ENCODE assay signal across 37 cellular contexts in the genomic region with DNA sequence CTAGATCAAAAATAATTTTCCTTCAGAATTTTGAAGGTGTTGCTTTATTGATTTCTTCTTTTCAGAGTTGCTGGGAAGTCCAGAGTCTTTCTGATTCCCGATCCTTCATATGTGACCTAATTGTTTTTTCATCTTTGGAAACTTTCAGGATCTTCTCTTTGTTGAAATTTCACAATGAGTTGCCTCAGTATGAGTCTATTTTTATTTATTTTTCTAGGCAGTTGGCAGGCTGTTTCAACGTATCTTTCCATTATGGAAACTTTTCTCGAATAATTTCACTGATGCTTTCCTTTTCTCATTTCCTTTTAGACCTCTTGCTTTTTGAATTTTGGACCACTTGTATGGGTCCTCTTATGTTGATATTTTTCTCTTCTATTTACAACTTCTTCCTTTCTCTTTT.
"Had no signal": no experiment of that assay in that cellular context is flagged by ENCODE, and none has a peak within 500 bp of the region (broad histone marks: within the 10 kb centered on the region; RNA-seq: fewer than 3 reads in every experiment).

No MANE protein-coding gene starts in this region.

- H3K9me3 Mint-ChIP-seq: activated CD4-positive, alpha-beta memory T cell treated with anti-CD3 and anti-CD28 coated beads for 36 hours; activated CD4-positive, alpha-beta T cell treated with anti-CD3 and anti-CD28 coated beads, Interleukin-2, amount 10 ng/mL, durations not matched to agents 24 days and 14 days; activated naive CD4-positive, alpha-beta T cell treated with anti-CD3 and anti-CD28 coated beads, Interleukin-2, amount 10 ng/mL, durations not matched to agents 7 days and 5 days; activated T-helper 1 cell treated with anti-CD3 and anti-CD28 coated beads, Interleukin-12 subunit alpha, Interleukin-12 subunit beta, Interleukin-2, Interleukin-4 antibody, amounts not matched to agents 30 ng/mL and 10 ng/mL and 1 ng/mL, durations not matched to agents 14 hours and 24 hours and 36 hours; dendritic cell treated with granulocyte-macrophage colony-stimulating factor and Interleukin-4, amounts not matched to agents 40 ng/mL and 50 ng/mL, for 4 days; stimulated activated naive CD8-positive, alpha-beta T cell treated with anti-CD3 and anti-CD28 coated beads, Interleukin-15, Interleukin-2, amounts not matched to agents 100 ng/mL and 50 ng/mL, for 24 hours had no signal

- H3K4me1 Mint-ChIP-seq: activated CD4-positive, alpha-beta T cell treated with anti-CD3 and anti-CD28 coated beads, Interleukin-2, amount 10 ng/mL, durations not matched to agents 24 days and 14 days; activated naive CD4-positive, alpha-beta T cell treated with anti-CD3 and anti-CD28 coated beads, Interleukin-2, amount 10 ng/mL, durations not matched to agents 7 days and 5 days; activated naive CD8-positive, alpha-beta T cell treated with anti-CD3 and anti-CD28 coated beads, Interleukin-2, amount 10 ng/mL, durations not matched to agents 7 days and 5 days; stimulated activated effector memory CD8-positive, alpha-beta T cell treated with anti-CD3 and anti-CD28 coated beads, Interleukin-12 subunit alpha, Interleukin-12 subunit beta, amount 100 ng/mL, for 72 hours; T-helper 17 cell had no signal

- DNase-seq: activated CD4-positive, alpha-beta memory T cell treated with anti-CD3 and anti-CD28 coated beads for 36 hours; activated CD4-positive, alpha-beta T cell treated with anti-CD3 and anti-CD28 coated beads, Interleukin-2, amount 10 ng/mL, durations not matched to agents 24 days and 14 days; activated CD8-positive, alpha-beta memory T cell treated with anti-CD3 and anti-CD28 coated beads, Interleukin-2, amount 50 U/mL, for 4 hours; activated effector memory CD4-positive, alpha-beta T cell treated with anti-CD3 and anti-CD28 coated beads, Interleukin-2, amount 50 U/mL, for 16 hours; activated naive CD4-positive, alpha-beta T cell treated with anti-CD3 and anti-CD28 coated beads, Interleukin-2, amount 10 ng/mL, durations not matched to agents 7 days and 5 days; activated naive CD8-positive, alpha-beta T cell treated with anti-CD3 and anti-CD28 coated beads, Interleukin-2, amount 10 ng/mL, durations not matched to agents 7 days and 5 days; activated T-cell treated with anti-CD3 and anti-CD28 coated beads, Interleukin-2, amount 50 U/mL, for 1 hour; amniotic stem cell; brain microvascular endothelial cell; central memory CD4-positive, alpha-beta T cell; effector CD4-positive, alpha-beta T cell; esophagus squamous epithelium; foreskin keratinocyte; heart left ventricle; kidney glomerular epithelial cell; lower lobe of right lung; mesendoderm; mucosa of descending colon; right lobe of liver; stimulated activated CD4-positive, alpha-beta T cell treated with anti-CD3 and anti-CD28 coated beads, Interleukin-12 subunit alpha, Interleukin-12 subunit beta, amount 100 ng/mL, for 4 hours; stimulated activated CD4-positive, alpha-beta T cell treated with anti-CD3 and anti-CD28 coated beads, Interleukin-4, amount 100 ng/mL, for 1 hour; T-helper 17 cell; T1000; WERI-Rb-1 had no signal

- H3K36me3 Mint-ChIP-seq: activated CD4-positive, alpha-beta memory T cell treated with anti-CD3 and anti-CD28 coated beads for 36 hours; activated naive CD4-positive, alpha-beta T cell treated with anti-CD3 and anti-CD28 coated beads, Interleukin-2, amount 10 ng/mL, durations not matched to agents 7 days and 5 days; activated naive CD8-positive, alpha-beta T cell treated with anti-CD3 and anti-CD28 coated beads, Interleukin-2, amount 10 ng/mL, durations not matched to agents 7 days and 5 days; natural killer cell treated with Interleukin-12 subunit alpha and Interleukin-12 subunit beta and Interleukin-15 and Interleukin-18, amount 100 ng/mL, for 72 hours; stimulated activated effector memory CD8-positive, alpha-beta T cell treated with anti-CD3 and anti-CD28 coated beads, Interleukin-12 subunit alpha, Interleukin-12 subunit beta, amount 100 ng/mL, for 72 hours; type B pancreatic cell had no signal

- H3K27ac ChIP-seq: brain microvascular endothelial cell, epithelial cell of prostate, esophagus squamous epithelium, foreskin keratinocyte, heart left ventricle, lower lobe of right lung, right lobe of liver, skin epidermis, thoracic aorta, vagina, WERI-Rb-1 had no signal

- FAIRE-seq: astrocyte had no signal

- H3K27me3 Mint-ChIP-seq: activated CD4-positive, alpha-beta memory T cell treated with anti-CD3 and anti-CD28 coated beads for 36 hours; activated CD4-positive, alpha-beta T cell treated with anti-CD3 and anti-CD28 coated beads, Interleukin-2, amount 10 ng/mL, durations not matched to agents 24 days and 14 days; activated naive CD4-positive, alpha-beta T cell treated with anti-CD3 and anti-CD28 coated beads, Interleukin-2, amount 10 ng/mL, durations not matched to agents 7 days and 5 days; activated naive CD8-positive, alpha-beta T cell treated with anti-CD3 and anti-CD28 coated beads, Interleukin-2, amount 10 ng/mL, durations not matched to agents 7 days and 5 days; dendritic cell treated with granulocyte-macrophage colony-stimulating factor and Interleukin-4, amounts not matched to agents 40 ng/mL and 50 ng/mL, for 4 days; natural killer cell treated with Interleukin-12 subunit alpha and Interleukin-12 subunit beta and Interleukin-15 and Interleukin-18, amount 100 ng/mL, for 72 hours; stimulated activated naive CD8-positive, alpha-beta T cell treated with anti-CD3 and anti-CD28 coated beads, Interleukin-15, Interleukin-2, amounts not matched to agents 100 ng/mL and 50 ng/mL, for 24 hours; T-helper 17 cell had no signal

- H3K27ac Mint-ChIP-seq: activated CD4-positive, alpha-beta memory T cell treated with anti-CD3 and anti-CD28 coated beads for 36 hours; activated CD4-positive, alpha-beta T cell treated with anti-CD3 and anti-CD28 coated beads, Interleukin-2, amount 10 ng/mL, durations not matched to agents 24 days and 14 days; activated naive CD4-positive, alpha-beta T cell treated with anti-CD3 and anti-CD28 coated beads, Interleukin-2, amount 10 ng/mL, durations not matched to agents 7 days and 5 days; activated naive CD8-positive, alpha-beta T cell treated with anti-CD3 and anti-CD28 coated beads, Interleukin-2, amount 10 ng/mL, durations not matched to agents 7 days and 5 days; activated T-helper 1 cell treated with anti-CD3 and anti-CD28 coated beads, Interleukin-12 subunit alpha, Interleukin-12 subunit beta, Interleukin-2, Interleukin-4 antibody, amounts not matched to agents 30 ng/mL and 10 ng/mL and 1 ng/mL, durations not matched to agents 14 hours and 24 hours and 36 hours; dendritic cell treated with granulocyte-macrophage colony-stimulating factor and Interleukin-4, amounts not matched to agents 40 ng/mL and 50 ng/mL, for 4 days; natural killer cell treated with Interleukin-12 subunit alpha and Interleukin-12 subunit beta and Interleukin-15 and Interleukin-18, amount 100 ng/mL, for 72 hours; stimulated activated effector memory CD8-positive, alpha-beta T cell treated with anti-CD3 and anti-CD28 coated beads, Interleukin-12 subunit alpha, Interleukin-12 subunit beta, amount 100 ng/mL, for 72 hours; stimulated activated naive CD8-positive, alpha-beta T cell treated with anti-CD3 and anti-CD28 coated beads, Interleukin-15, Interleukin-2, amounts not matched to agents 100 ng/mL and 50 ng/mL, for 24 hours; T-helper 17 cell; type B pancreatic cell had no signal

- H3K36me3 ChIP-seq: brain microvascular endothelial cell, esophagus squamous epithelium, heart left ventricle, lower lobe of right lung, right lobe of liver, thoracic aorta, vagina, WERI-Rb-1 had no signal

- H3K4me1 ChIP-seq: esophagus squamous epithelium, foreskin keratinocyte, heart left ventricle, lower lobe of right lung, right lobe of liver had no signal

- H3K9me3 ChIP-seq: esophagus squamous epithelium, heart left ventricle, lower lobe of right lung, mucosa of descending colon, right lobe of liver, thoracic aorta, vagina had no signal

- H3K27me3 ChIP-seq: brain microvascular endothelial cell, esophagus squamous epithelium, foreskin keratinocyte, heart left ventricle, right lobe of liver, vagina had no signal

- ATAC-seq: activated CD4-positive, CD25-positive, alpha-beta regulatory T cell treated with anti-CD3 and anti-CD28 coated beads, Interleukin-2, amount 50 U/mL, for 24 hours; foreskin keratinocyte; heart left ventricle; left lobe of liver; lower lobe of right lung; mucosa of descending colon; natural killer cell treated with Interleukin-12 subunit alpha and Interleukin-12 subunit beta and Interleukin-15 and Interleukin-18, amount 100 ng/mL, for 72 hours; right lobe of liver; stimulated activated effector memory CD8-positive, alpha-beta T cell treated with anti-CD3 and anti-CD28 coated beads, Interleukin-12 subunit alpha, Interleukin-12 subunit beta, amount 100 ng/mL, for 72 hours; T-helper 17 cell had no signal

- H3K4me3 ChIP-seq: esophagus squamous epithelium, heart left ventricle, lower lobe of right lung, mucosa of descending colon, right lobe of liver, skin epidermis, thoracic aorta, vagina had no signal

- H3K4me3 Mint-ChIP-seq: activated CD4-positive, alpha-beta memory T cell treated with anti-CD3 and anti-CD28 coated beads for 36 hours; activated CD4-positive, alpha-beta T cell treated with anti-CD3 and anti-CD28 coated beads, Interleukin-2, amount 10 ng/mL, durations not matched to agents 24 days and 14 days; activated naive CD4-positive, alpha-beta T cell treated with anti-CD3 and anti-CD28 coated beads, Interleukin-2, amount 10 ng/mL, durations not matched to agents 7 days and 5 days; activated naive CD8-positive, alpha-beta T cell treated with anti-CD3 and anti-CD28 coated beads, Interleukin-2, amount 10 ng/mL, durations not matched to agents 7 days and 5 days; activated T-helper 1 cell treated with anti-CD3 and anti-CD28 coated beads, Interleukin-12 subunit alpha, Interleukin-12 subunit beta, Interleukin-2, Interleukin-4 antibody, amounts not matched to agents 30 ng/mL and 10 ng/mL and 1 ng/mL, durations not matched to agents 14 hours and 24 hours and 36 hours; dendritic cell treated with granulocyte-macrophage colony-stimulating factor and Interleukin-4, amounts not matched to agents 40 ng/mL and 50 ng/mL, for 4 days; natural killer cell treated with Interleukin-12 subunit alpha and Interleukin-12 subunit beta and Interleukin-15 and Interleukin-18, amount 100 ng/mL, for 72 hours; stimulated activated effector memory CD8-positive, alpha-beta T cell treated with anti-CD3 and anti-CD28 coated beads, Interleukin-12 subunit alpha, Interleukin-12 subunit beta, amount 100 ng/mL, for 72 hours; stimulated activated naive CD8-positive, alpha-beta T cell treated with anti-CD3 and anti-CD28 coated beads, Interleukin-15, Interleukin-2, amounts not matched to agents 100 ng/mL and 50 ng/mL, for 24 hours; T-helper 17 cell; type B pancreatic cell had no signal
